In the genomic region with DNA sequence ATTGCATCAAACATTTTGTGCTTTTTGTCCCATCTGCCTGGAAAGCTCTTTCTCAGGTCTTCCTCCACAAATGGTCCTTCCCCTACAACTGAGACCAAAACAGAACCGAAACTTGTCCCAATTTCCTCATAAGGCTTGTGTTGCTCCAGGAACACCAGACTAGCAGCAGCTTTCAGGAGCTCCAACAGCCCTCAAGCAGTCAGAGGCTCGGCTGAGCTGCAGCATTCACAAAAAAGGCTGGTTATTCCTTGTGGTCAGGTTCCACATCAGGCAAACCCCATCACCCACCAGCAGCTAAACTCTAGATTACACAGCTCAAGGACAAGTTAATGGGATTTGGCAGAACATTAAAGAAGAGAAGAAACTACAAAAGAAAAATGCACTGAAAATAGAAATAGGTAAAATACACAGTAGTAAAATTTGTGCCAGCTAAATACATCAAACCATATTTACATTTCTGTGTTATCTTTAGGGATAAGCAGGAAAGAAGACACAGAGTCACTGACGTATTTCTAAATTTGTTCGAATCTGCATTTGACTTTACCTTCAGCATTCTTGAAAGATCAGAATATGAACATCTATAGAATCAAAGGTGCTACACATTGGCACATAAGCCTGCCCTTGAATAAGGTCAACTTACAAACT, we compare ENCODE assay signal across 1 cellular context.
TF ChIP-seq lines count a peak whose summit lies in the region.

No MANE protein-coding gene starts in this region.

TF ChIP-seq in HepG2, 621 proteins besides CTCF, POLR2A, EP300 and RAD21 (continued from another document and continues in another):
- TF ChIP-seq, protein P1, sequence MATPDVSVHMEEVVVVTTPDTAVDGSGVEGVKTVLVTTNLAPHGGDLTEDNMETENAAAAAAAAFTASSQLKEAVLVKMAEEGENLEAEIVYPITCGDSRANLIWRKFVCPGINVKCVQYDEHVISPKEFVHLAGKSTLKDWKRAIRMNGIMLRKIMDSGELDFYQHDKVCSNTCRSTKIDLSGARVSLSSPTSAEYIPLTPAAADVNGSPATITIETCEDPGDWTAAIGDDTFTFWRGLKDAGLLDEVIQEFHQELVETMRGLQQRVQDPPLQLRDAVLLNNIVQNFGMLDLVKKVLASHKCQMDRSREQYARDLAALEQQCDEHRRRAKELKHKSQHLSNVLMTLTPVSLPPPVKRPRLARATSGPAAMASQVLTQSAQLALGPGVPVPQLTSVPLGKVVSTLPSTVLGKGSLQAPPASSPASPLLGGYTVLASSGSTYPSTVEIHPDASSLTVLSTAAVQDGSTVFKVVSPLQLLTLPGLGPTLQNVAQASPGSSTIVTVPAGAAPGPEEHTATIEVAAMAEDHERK (CRISPR knock-in tag; IDR thresholded peaks at IDR 0.05; ENCODE audit: low read depth), result no peak
- TF ChIP-seq, protein P2, sequence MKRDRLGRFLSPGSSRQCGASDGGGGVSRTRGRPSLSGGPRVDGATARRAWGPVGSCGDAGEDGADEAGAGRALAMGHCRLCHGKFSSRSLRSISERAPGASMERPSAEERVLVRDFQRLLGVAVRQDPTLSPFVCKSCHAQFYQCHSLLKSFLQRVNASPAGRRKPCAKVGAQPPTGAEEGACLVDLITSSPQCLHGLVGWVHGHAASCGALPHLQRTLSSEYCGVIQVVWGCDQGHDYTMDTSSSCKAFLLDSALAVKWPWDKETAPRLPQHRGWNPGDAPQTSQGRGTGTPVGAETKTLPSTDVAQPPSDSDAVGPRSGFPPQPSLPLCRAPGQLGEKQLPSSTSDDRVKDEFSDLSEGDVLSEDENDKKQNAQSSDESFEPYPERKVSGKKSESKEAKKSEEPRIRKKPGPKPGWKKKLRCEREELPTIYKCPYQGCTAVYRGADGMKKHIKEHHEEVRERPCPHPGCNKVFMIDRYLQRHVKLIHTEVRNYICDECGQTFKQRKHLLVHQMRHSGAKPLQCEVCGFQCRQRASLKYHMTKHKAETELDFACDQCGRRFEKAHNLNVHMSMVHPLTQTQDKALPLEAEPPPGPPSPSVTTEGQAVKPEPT (CRISPR knock-in tag; IDR thresholded peaks at IDR 0.05; ENCODE audit: low read depth), result peak; percentile 32; the same call in 1 of the 2 replicates
- peak; percentile 77 for TF ChIP-seq PPARG (CRISPR knock-in tag; conservative IDR thresholded peaks at IDR 0.05)
- TF ChIP-seq, protein P3, sequence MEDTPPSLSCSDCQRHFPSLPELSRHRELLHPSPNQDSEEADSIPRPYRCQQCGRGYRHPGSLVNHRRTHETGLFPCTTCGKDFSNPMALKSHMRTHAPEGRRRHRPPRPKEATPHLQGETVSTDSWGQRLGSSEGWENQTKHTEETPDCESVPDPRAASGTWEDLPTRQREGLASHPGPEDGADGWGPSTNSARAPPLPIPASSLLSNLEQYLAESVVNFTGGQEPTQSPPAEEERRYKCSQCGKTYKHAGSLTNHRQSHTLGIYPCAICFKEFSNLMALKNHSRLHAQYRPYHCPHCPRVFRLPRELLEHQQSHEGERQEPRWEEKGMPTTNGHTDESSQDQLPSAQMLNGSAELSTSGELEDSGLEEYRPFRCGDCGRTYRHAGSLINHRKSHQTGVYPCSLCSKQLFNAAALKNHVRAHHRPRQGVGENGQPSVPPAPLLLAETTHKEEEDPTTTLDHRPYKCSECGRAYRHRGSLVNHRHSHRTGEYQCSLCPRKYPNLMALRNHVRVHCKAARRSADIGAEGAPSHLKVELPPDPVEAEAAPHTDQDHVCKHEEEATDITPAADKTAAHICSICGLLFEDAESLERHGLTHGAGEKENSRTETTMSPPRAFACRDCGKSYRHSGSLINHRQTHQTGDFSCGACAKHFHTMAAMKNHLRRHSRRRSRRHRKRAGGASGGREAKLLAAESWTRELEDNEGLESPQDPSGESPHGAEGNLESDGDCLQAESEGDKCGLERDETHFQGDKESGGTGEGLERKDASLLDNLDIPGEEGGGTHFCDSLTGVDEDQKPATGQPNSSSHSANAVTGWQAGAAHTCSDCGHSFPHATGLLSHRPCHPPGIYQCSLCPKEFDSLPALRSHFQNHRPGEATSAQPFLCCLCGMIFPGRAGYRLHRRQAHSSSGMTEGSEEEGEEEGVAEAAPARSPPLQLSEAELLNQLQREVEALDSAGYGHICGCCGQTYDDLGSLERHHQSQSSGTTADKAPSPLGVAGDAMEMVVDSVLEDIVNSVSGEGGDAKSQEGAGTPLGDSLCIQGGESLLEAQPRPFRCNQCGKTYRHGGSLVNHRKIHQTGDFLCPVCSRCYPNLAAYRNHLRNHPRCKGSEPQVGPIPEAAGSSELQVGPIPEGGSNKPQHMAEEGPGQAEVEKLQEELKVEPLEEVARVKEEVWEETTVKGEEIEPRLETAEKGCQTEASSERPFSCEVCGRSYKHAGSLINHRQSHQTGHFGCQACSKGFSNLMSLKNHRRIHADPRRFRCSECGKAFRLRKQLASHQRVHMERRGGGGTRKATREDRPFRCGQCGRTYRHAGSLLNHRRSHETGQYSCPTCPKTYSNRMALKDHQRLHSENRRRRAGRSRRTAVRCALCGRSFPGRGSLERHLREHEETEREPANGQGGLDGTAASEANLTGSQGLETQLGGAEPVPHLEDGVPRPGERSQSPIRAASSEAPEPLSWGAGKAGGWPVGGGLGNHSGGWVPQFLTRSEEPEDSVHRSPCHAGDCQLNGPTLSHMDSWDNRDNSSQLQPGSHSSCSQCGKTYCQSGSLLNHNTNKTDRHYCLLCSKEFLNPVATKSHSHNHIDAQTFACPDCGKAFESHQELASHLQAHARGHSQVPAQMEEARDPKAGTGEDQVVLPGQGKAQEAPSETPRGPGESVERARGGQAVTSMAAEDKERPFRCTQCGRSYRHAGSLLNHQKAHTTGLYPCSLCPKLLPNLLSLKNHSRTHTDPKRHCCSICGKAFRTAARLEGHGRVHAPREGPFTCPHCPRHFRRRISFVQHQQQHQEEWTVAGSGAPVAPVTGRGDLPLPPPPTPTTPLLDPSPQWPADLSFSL (CRISPR knock-in tag; IDR thresholded peaks at IDR 0.05), result peak; percentile 47; the same call in 1 of the 2 replicates
- TF ChIP-seq TBX3 (IDR thresholded peaks at IDR 0.05; ENCODE audit: borderline replicate concordance), result no peak
- TF ChIP-seq, protein P4, sequence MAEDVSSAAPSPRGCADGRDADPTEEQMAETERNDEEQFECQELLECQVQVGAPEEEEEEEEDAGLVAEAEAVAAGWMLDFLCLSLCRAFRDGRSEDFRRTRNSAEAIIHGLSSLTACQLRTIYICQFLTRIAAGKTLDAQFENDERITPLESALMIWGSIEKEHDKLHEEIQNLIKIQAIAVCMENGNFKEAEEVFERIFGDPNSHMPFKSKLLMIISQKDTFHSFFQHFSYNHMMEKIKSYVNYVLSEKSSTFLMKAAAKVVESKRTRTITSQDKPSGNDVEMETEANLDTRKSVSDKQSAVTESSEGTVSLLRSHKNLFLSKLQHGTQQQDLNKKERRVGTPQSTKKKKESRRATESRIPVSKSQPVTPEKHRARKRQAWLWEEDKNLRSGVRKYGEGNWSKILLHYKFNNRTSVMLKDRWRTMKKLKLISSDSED (CRISPR knock-in tag; IDR thresholded peaks at IDR 0.05), result no peak
- no peak for TF ChIP-seq KDM2A (CRISPR knock-in tag; IDR thresholded peaks at IDR 0.05; ENCODE audit: borderline replicate concordance, low read depth)
- no peak for TF ChIP-seq CHD4 (IDR thresholded peaks at IDR 0.05; ENCODE audit: borderline replicate concordance, low read length)
- TF ChIP-seq ZSCAN25 (CRISPR knock-in tag; IDR thresholded peaks at IDR 0.05), result no peak
- TF ChIP-seq ZNF557 (CRISPR knock-in tag; IDR thresholded peaks at IDR 0.05), result no peak
- TF ChIP-seq ZBTB7A (CRISPR knock-in tag; IDR thresholded peaks at IDR 0.05), result 0 out of 2 replicates have a peak, but pooled peaks have one; percentile 49
- no peak for TF ChIP-seq CCAR2 (optimal IDR thresholded peaks at IDR 0.05; ENCODE audit: low read depth, low read length)
- no peak for TF ChIP-seq RFX1 (IDR thresholded peaks at IDR 0.05)
- TF ChIP-seq ZNF629 (CRISPR knock-in tag; conservative IDR thresholded peaks at IDR 0.05), result no peak
- TF ChIP-seq ZBTB20 (CRISPR knock-in tag; IDR thresholded peaks at IDR 0.05; ENCODE audit: borderline replicate concordance, low read depth), result 0 out of 2 replicates have a peak, but pooled peaks have one; percentile 17
- TF ChIP-seq, protein P5, sequence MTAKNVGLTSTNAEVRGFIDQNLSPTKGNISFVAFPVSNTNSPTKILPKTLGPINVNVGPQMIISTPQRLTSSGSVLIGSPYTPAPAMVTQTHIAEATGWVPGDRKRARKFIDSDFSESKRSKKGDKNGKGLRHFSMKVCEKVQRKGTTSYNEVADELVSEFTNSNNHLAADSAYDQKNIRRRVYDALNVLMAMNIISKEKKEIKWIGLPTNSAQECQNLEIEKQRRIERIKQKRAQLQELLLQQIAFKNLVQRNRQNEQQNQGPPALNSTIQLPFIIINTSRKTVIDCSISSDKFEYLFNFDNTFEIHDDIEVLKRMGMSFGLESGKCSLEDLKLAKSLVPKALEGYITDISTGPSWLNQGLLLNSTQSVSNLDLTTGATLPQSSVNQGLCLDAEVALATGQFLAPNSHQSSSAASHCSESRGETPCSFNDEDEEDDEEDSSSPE (CRISPR knock-in tag; IDR thresholded peaks at IDR 0.05), result no peak
- TF ChIP-seq EZH2 (conservative IDR thresholded peaks at IDR 0.05; ENCODE audit: low read depth, low read length), result no peak
- TF ChIP-seq ZFX (CRISPR knock-in tag; IDR thresholded peaks at IDR 0.05; ENCODE audit: low read depth), result no peak
- TF ChIP-seq ZNF75D (CRISPR knock-in tag; IDR thresholded peaks at IDR 0.05; ENCODE audit: borderline replicate concordance), result no peak
- TF ChIP-seq MAZ (IDR thresholded peaks at IDR 0.05; ENCODE audit: borderline replicate concordance, low read depth, low read length), result no peak
- TF ChIP-seq MAZ (CRISPR knock-in tag; IDR thresholded peaks at IDR 0.05; ENCODE audit: low read depth), result no peak
- TF ChIP-seq, protein P6, sequence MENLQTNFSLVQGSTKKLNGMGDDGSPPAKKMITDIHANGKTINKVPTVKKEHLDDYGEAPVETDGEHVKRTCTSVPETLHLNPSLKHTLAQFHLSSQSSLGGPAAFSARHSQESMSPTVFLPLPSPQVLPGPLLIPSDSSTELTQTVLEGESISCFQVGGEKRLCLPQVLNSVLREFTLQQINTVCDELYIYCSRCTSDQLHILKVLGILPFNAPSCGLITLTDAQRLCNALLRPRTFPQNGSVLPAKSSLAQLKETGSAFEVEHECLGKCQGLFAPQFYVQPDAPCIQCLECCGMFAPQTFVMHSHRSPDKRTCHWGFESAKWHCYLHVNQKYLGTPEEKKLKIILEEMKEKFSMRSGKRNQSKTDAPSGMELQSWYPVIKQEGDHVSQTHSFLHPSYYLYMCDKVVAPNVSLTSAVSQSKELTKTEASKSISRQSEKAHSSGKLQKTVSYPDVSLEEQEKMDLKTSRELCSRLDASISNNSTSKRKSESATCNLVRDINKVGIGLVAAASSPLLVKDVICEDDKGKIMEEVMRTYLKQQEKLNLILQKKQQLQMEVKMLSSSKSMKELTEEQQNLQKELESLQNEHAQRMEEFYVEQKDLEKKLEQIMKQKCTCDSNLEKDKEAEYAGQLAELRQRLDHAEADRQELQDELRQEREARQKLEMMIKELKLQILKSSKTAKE (CRISPR knock-in tag; IDR thresholded peaks at IDR 0.05; ENCODE audit: borderline replicate concordance), result peak; percentile 57; the same call in 1 of the 2 replicates
- TF ChIP-seq, protein P7, sequence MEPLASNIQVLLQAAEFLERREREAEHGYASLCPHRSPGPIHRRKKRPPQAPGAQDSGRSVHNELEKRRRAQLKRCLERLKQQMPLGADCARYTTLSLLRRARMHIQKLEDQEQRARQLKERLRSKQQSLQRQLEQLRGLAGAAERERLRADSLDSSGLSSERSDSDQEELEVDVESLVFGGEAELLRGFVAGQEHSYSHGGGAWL (CRISPR knock-in tag; IDR thresholded peaks at IDR 0.05), result no peak
- TF ChIP-seq KLF6 (CRISPR knock-in tag; IDR thresholded peaks at IDR 0.05), result no peak
- TF ChIP-seq ZNF263 (CRISPR knock-in tag; IDR thresholded peaks at IDR 0.05), result no peak
- TF ChIP-seq, protein P8, sequence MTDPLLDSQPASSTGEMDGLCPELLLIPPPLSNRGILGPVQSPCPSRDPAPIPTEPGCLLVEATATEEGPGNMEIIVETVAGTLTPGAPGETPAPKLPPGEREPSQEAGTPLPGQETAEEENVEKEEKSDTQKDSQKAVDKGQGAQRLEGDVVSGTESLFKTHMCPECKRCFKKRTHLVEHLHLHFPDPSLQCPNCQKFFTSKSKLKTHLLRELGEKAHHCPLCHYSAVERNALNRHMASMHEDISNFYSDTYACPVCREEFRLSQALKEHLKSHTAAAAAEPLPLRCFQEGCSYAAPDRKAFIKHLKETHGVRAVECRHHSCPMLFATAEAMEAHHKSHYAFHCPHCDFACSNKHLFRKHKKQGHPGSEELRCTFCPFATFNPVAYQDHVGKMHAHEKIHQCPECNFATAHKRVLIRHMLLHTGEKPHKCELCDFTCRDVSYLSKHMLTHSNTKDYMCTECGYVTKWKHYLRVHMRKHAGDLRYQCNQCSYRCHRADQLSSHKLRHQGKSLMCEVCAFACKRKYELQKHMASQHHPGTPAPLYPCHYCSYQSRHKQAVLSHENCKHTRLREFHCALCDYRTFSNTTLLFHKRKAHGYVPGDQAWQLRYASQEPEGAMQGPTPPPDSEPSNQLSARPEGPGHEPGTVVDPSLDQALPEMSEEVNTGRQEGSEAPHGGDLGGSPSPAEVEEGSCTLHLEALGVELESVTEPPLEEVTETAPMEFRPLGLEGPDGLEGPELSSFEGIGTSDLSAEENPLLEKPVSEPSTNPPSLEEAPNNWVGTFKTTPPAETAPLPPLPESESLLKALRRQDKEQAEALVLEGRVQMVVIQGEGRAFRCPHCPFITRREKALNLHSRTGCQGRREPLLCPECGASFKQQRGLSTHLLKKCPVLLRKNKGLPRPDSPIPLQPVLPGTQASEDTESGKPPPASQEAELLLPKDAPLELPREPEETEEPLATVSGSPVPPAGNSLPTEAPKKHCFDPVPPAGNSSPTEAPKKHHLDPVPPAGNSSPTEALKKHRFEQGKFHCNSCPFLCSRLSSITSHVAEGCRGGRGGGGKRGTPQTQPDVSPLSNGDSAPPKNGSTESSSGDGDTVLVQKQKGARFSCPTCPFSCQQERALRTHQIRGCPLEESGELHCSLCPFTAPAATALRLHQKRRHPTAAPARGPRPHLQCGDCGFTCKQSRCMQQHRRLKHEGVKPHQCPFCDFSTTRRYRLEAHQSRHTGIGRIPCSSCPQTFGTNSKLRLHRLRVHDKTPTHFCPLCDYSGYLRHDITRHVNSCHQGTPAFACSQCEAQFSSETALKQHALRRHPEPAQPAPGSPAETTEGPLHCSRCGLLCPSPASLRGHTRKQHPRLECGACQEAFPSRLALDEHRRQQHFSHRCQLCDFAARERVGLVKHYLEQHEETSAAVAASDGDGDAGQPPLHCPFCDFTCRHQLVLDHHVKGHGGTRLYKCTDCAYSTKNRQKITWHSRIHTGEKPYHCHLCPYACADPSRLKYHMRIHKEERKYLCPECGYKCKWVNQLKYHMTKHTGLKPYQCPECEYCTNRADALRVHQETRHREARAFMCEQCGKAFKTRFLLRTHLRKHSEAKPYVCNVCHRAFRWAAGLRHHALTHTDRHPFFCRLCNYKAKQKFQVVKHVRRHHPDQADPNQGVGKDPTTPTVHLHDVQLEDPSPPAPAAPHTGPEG (CRISPR knock-in tag; IDR thresholded peaks at IDR 0.05), result no peak
- no peak for TF ChIP-seq FLYWCH1 (CRISPR knock-in tag; IDR thresholded peaks at IDR 0.05)
- no peak for TF ChIP-seq FIP1L1 (IDR thresholded peaks at IDR 0.05; ENCODE audit: borderline replicate concordance, insufficient read depth, low read depth, low read length)
- peak; percentile 57; the same call in 1 of the 2 replicates for TF ChIP-seq KDM6A (CRISPR knock-in tag; IDR thresholded peaks at IDR 0.05; ENCODE audit: low read depth)
- TF ChIP-seq SYNCRIP (IDR thresholded peaks at IDR 0.05; ENCODE audit: insufficient read depth, low read depth, low read length), result no peak
- TF ChIP-seq FOXA3 (CRISPR knock-in tag; IDR thresholded peaks at IDR 0.05), result peak; percentile 88
